ENCODE assay signal across 8 cellular contexts in the genomic region with DNA sequence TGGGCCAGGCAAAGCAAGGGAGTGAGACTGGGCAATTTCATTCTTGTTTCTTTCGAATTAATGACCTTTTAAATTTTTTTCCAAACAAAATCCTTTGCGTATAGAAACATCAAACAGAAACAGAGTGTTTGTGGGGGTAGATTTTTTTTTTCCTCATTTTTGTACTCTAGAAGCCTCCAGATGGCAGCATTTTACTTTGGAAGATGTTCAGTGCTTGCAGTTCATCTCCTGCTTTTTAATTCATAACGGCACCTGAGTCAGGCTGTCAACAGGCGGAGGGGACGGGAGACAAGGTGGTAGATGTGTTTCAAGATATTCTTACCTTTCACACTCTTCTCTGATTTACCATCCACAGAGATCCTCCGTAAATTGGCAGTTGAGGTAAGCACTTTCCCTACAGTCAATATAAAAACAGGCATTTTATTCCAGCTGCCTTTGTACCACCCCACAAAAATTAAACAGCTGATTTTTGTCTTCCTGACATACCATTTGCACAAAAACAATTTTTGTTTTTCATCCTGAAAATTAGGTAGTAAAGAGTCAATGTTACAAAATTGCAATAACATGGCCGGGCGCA.
A peak's percentile ranks its signal among the peaks of the same experiment; 100 is the strongest.
DNase-seq lines count a peak whose midpoint lies in the region; ATAC-seq and TF ChIP-seq lines count a peak whose summit lies in the region.

No MANE protein-coding gene starts in this region.

- no peak overlapping the region for H3K27ac ChIP-seq in iPS DF 6.9 (ENCODE audit: low read length)
- H3K27ac ChIP-seq in transverse colon = no peak overlapping the region

- no peaks in the 10 kb centered on the region for H3K4me1 ChIP-seq in iPS DF 6.9 (ENCODE audit: control insufficient read depth, insufficient read depth, low read length)
- no peaks in the 10 kb centered on the region for H3K4me1 ChIP-seq in transverse colon

- in situ Hi-C loops in transverse colon (cut with MboI; ENCODE audit: low pct_ligation_motif_present in 1 of 4, low pct_unique_long_range_greater_than_20kb in 1 of 4, low sequenced_read_pairs in 3 of 4) = no loop called here

- H3K27me3 ChIP-seq in iPS DF 6.9 (ENCODE audit: control insufficient read depth, insufficient read depth, low read length) (no peaks in the 10 kb centered on the region), transverse colon (no peaks in the 10 kb centered on the region)

- intact Hi-C loops in transverse colon (cut with DNase I; ENCODE audit: low total_unique reads) = no loop called here

- TF ChIP-seq CTCF in transverse colon (IDR thresholded peaks at IDR 0.05) = peak in 1 of 5 experiments; percentile 15

- DNase-seq in NCI-H526 (lab: John Stamatoyannopoulos, UW) (peak; percentile 17 to 49), NCI-H526 treated with DMSO at 0.1 percent for 48 hours (lab: John Stamatoyannopoulos, UW) (no peak), SK-N-DZ (ENCODE audit: low spot score) (peak; percentile 66), iPS DF 6.9 (ENCODE audit: low read depth, low spot score) (peak; percentile 11), transverse colon (no peak)

- H3K9me3 ChIP-seq in iPS DF 6.9 (ENCODE audit: control insufficient read depth, insufficient read depth, low read length) (no peaks in the 10 kb centered on the region), transverse colon (no peaks in the 10 kb centered on the region)

- no peaks in the 10 kb centered on the region for H3K36me3 ChIP-seq in iPS DF 6.9 (ENCODE audit: control insufficient read depth, insufficient read depth, low read length)
- H3K36me3 ChIP-seq in transverse colon = no peaks in the 10 kb centered on the region

- ATAC-seq in HG03565 (IDR thresholded peaks at IDR 0.05; ENCODE audit: unreplicated experiment) (peak; percentile 67), HG03354 (IDR thresholded peaks at IDR 0.05; ENCODE audit: poor library complexity, severe bottlenecking, unreplicated experiment) (no peak), GM21786 (IDR thresholded peaks at IDR 0.05; ENCODE audit: unreplicated experiment) (no peak)

- WGBS in iPS DF 6.9 (ENCODE audit: insufficient coverage, insufficient read length) = no CpG with 5 or more reads among the region's 8 CpGs
- WGBS in transverse colon (ENCODE audit: low coverage in 1 of 2), 2 donors = 17 to 44% methylated on average over 6 to 8 of the region's 8 CpGs

- TF ChIP-seq EP300 in transverse colon (IDR thresholded peaks at IDR 0.05; ENCODE audit: low read depth) = no peak

- TF ChIP-seq POLR2A in transverse colon (IDR thresholded peaks at IDR 0.05) = no peak

- H3K4me3 ChIP-seq in iPS DF 6.9 (ENCODE audit: low read length) (no peak overlapping the region), transverse colon (no peak overlapping the region)

Comparison
In these comparisons a context has a peak if more than half of its experiments do, and no peak if none do; other contexts are left out.
1. DNase-seq: peak in NCI-H526 (2 of 2), SK-N-DZ (single experiment) and iPS DF 6.9 (single experiment); none in NCI-H526 treated with DMSO at 0.1 percent for 48 hours (single experiment) and transverse colon (single experiment).